8 cellular contexts compared by ENCODE assay signal in genomic region chr20:57749131-57749690, GRCh38. TPM values are rescaled to one million over a fixed set of nuclear protein-coding genes. Genes with fewer than 3 reads are reported as not detected.
DNase-seq lines count a peak whose midpoint lies in the region; ATAC-seq, FAIRE-seq and TF ChIP-seq lines count a peak whose summit lies in the region.

No MANE protein-coding gene starts in this region.

- dilution Hi-C loops in endothelial cell of umbilical vein (cut with MboI; ENCODE audit: extremely low pct_ligation_motif_present, low sequenced_read_pairs) = no loop called here

- FAIRE-seq in endothelial cell of umbilical vein (lab: Jason Lieb, UNC) = no peak

- H3K79me2 ChIP-seq in OCI-LY3 (ENCODE audit: low read length) = no peaks in the 10 kb centered on the region
- H3K79me2 ChIP-seq in endothelial cell of umbilical vein (ENCODE audit: control insufficient read depth, insufficient read depth, low read length) = no peaks in the 10 kb centered on the region
- no peaks in the 10 kb centered on the region for H3K79me2 ChIP-seq in osteoblast (ENCODE audit: insufficient read depth, low read length)

- peaks cover 19% of the 10 kb centered on the region for H3K4me1 ChIP-seq in BE2C
- H3K4me1 ChIP-seq in OCI-LY3 (ENCODE audit: low read length) = no peaks in the 10 kb centered on the region
- H3K4me1 ChIP-seq in endothelial cell of umbilical vein (ENCODE audit: control insufficient read depth, extremely low read depth, insufficient read depth, low read length) = peaks cover 29% of the 10 kb centered on the region
- peaks cover 8% of the 10 kb centered on the region for H3K4me1 ChIP-seq in osteoblast (ENCODE audit: insufficient read depth, low read length)

- BruUV-seq in endothelial cell of umbilical vein (replicated peaks; lab: Mats Ljungman, UMichigan) = no TSS peak

- H3K9ac ChIP-seq in OCI-LY3 (ENCODE audit: low read length) = no peak overlapping the region
- H3K9ac ChIP-seq in endothelial cell of umbilical vein (replicated peaks; ENCODE audit: extremely low read depth, insufficient read depth, low read length) = peak overlapping the region; percentile 69

- CTCF ChIA-PET in endothelial cell of umbilical vein (lab: Charles Lee) = interaction anchor here (0.7 to 1.6 kb wide), 8 partner anchors 15 to 127 kb away, joined by 3 to 7 read pairs (median 3); partner anchors contain the start of gene PMEPA1

- H3K27ac ChIP-seq in OCI-LY3 (ENCODE audit: low read length) = no peak overlapping the region
- H3K27ac ChIP-seq in endothelial cell of umbilical vein (ENCODE audit: insufficient read depth, low read depth, low read length) = peak overlapping the region; percentile 96
- H3K27ac ChIP-seq in osteoblast (ENCODE audit: low read depth, low read length) = no peak overlapping the region

- no peak for DNase-seq in BE2C
- peak; percentile 71 for DNase-seq in endothelial cell of umbilical vein (ENCODE audit: low read depth, low spot score)
- DNase-seq in osteoblast (ENCODE audit: insufficient read length, low spot score, missing footprints) = no peak
- DNase-seq in EL = no peak
- no peak for DNase-seq in NCI-H1436 (lab: John Stamatoyannopoulos, UW)

- H3K27me3 ChIP-seq in BE2C (no peaks in the 10 kb centered on the region), OCI-LY3 (ENCODE audit: low read depth, low read length) (peaks cover 71% of the 10 kb centered on the region), endothelial cell of umbilical vein (ENCODE audit: control insufficient read depth in 2 of 2, insufficient read depth in 2 of 2, low read length in 2 of 2) (no peaks in the 10 kb centered on the region), osteoblast (ENCODE audit: insufficient read depth, low read length) (peaks cover 5% of the 10 kb centered on the region)

- TF ChIP-seq POLR2A in endothelial cell of umbilical vein (IDR thresholded peaks at IDR 0.05; ENCODE audit: low read depth, low read length) = no peak

- H3K36me3 ChIP-seq in BE2C (no peaks in the 10 kb centered on the region), OCI-LY3 (replicated peaks; ENCODE audit: low read depth, low read length) (no peaks in the 10 kb centered on the region), endothelial cell of umbilical vein (ENCODE audit: control insufficient read depth in 2 of 2, extremely low read depth in 1 of 2, insufficient read depth in 2 of 2, low read length in 2 of 2) (no peaks in the 10 kb centered on the region), osteoblast (ENCODE audit: insufficient read depth, low read length) (no peaks in the 10 kb centered on the region)

- intact Hi-C loops in endothelial cell of umbilical vein (cut with micrococcal nuclease) = loop anchor here (1.0 kb wide), 3 partner anchors 18 to 121 kb away; partner anchors contain the start of gene PMEPA1

- no peaks in the 10 kb centered on the region for H3K9me3 ChIP-seq in BE2C
- H3K9me3 ChIP-seq in OCI-LY3 (ENCODE audit: insufficient read depth, low read length) = no peaks in the 10 kb centered on the region
- H3K9me3 ChIP-seq in endothelial cell of umbilical vein (replicated peaks; ENCODE audit: control insufficient read depth, insufficient read depth, low read length) = no peaks in the 10 kb centered on the region
- H3K9me3 ChIP-seq in osteoblast (ENCODE audit: low read depth, low read length) = peaks cover 2% of the 10 kb centered on the region

- no peak for ATAC-seq in HG02571 (IDR thresholded peaks at IDR 0.05; ENCODE audit: unreplicated experiment)
- ATAC-seq in HG02678 (IDR thresholded peaks at IDR 0.05; ENCODE audit: unreplicated experiment) = no peak

- H3K4me2 ChIP-seq in OCI-LY3 (ENCODE audit: low read length) = peak overlapping the region; percentile 21
- peak overlapping the region; percentile 58 for H3K4me2 ChIP-seq in endothelial cell of umbilical vein (ENCODE audit: insufficient read depth, low read length)
- peak overlapping the region; percentile 82 for H3K4me2 ChIP-seq in osteoblast (ENCODE audit: insufficient read depth, low read length)

- H4K20me1 ChIP-seq in OCI-LY3 (ENCODE audit: insufficient read depth, low read length) = no peaks in the 10 kb centered on the region
- no peaks in the 10 kb centered on the region for H4K20me1 ChIP-seq in endothelial cell of umbilical vein (replicated peaks; ENCODE audit: control insufficient read depth, extremely low read depth, insufficient read depth, low read length)
- no peaks in the 10 kb centered on the region for H4K20me1 ChIP-seq in osteoblast (ENCODE audit: insufficient read depth, low read length)

- H3K9me1 ChIP-seq in endothelial cell of umbilical vein (replicated peaks; ENCODE audit: control insufficient read depth, extremely low read depth, insufficient read depth, low read length) = no peaks in the 10 kb centered on the region

- TF ChIP-seq CTCF in BE2C (IDR thresholded peaks at IDR 0.05; ENCODE audit: low read depth, low read length) (no peak), OCI-LY3 (IDR thresholded peaks at IDR 0.05; ENCODE audit: low read depth, low read length) (no peak), endothelial cell of umbilical vein (IDR thresholded peaks at IDR 0.05; ENCODE audit: extremely low read depth in 1 of 2, insufficient read depth in 1 of 2, low read depth in 1 of 2, low read length in 2 of 2) (no peak), osteoblast (IDR thresholded peaks at IDR 0.05; ENCODE audit: extremely low read depth, low read depth, low read length) (no peak)

- peak overlapping the region; percentile 51 for H3K4me3 ChIP-seq in BE2C (ENCODE audit: low read depth, low read length)
- 0 out of 2 replicates have a peak overlapping the region, but pooled peaks have one; percentile 23 for H3K4me3 ChIP-seq in OCI-LY3 (ENCODE audit: low read length)
- H3K4me3 ChIP-seq in endothelial cell of umbilical vein (replicated peaks in 1 of 3; ENCODE audit: insufficient read depth in 1 of 3, low read depth in 1 of 3, low read length in 3 of 3) = peak overlapping the region in 1 of 3 experiments; percentile 12
- peak overlapping the region; percentile 69 for H3K4me3 ChIP-seq in osteoblast (ENCODE audit: insufficient read depth, low read length)

- H2AFZ ChIP-seq in OCI-LY3 (ENCODE audit: low read depth, low read length) (no peak overlapping the region), endothelial cell of umbilical vein (ENCODE audit: low read depth, low read length) (peak overlapping the region; percentile 73), osteoblast (ENCODE audit: low read length) (peak overlapping the region; percentile 66)

- POLR2A ChIA-PET in endothelial cell of umbilical vein (lab: Charles Lee) = interaction anchor here (1.0 to 1.8 kb wide), 2 partner anchors 39 to 51 kb away, joined by 4 to 5 read pairs; partner anchors contain the start of gene PMEPA1

TF ChIP-seq in endothelial cell of umbilical vein, 7 proteins besides CTCF, POLR2A, EP300 and RAD21:
- TF ChIP-seq GATA2 (IDR thresholded peaks at IDR 0.05; ENCODE audit: insufficient read depth, insufficient read length, low read depth, low read length) = peak; percentile 88
- no peak for TF ChIP-seq POLR2AphosphoS5 (IDR thresholded peaks at IDR 0.05; ENCODE audit: insufficient read depth, low read depth, low read length)

RNA-seq across cellular contexts. Expression of gene PMEPA1, which starts 39.4 kb away (rescaled TPM):
- polyA plus RNA-seq in BE2C (2012; ENCODE audit: insufficient read depth, insufficient read length, low read depth) = 6.3 TPM
- 31.6 and 47.1 TPM in 2 replicates for total RNA-seq in endothelial cell of umbilical vein
- 33.2 and 53.9 TPM in 2 replicates for polyA plus RNA-seq in endothelial cell of umbilical vein
- polyA plus RNA-seq in endothelial cell of umbilical vein (2011; cell fraction: cytosol; rRNA removed) = 13.6 and 20.4 TPM in 2 replicates
- 10.5 and 10.8 TPM in 2 replicates for polyA plus RNA-seq in endothelial cell of umbilical vein (2011; cell fraction: nucleus; rRNA removed)
- 18.8 and 25.3 TPM in 2 replicates for polyA plus RNA-seq in endothelial cell of umbilical vein (2012)
- 20.7 and 21.9 TPM in 2 replicates for polyA minus RNA-seq in endothelial cell of umbilical vein
- polyA minus RNA-seq in endothelial cell of umbilical vein (2011; cell fraction: cytosol; rRNA and poly(A)+ RNA removed) = 8.5 TPM
- 5.9 and 6.2 TPM in 2 replicates for polyA minus RNA-seq in endothelial cell of umbilical vein (2011; cell fraction: nucleus; rRNA and poly(A)+ RNA removed)
- 20.3 and 23.5 TPM in 2 replicates for total RNA-seq in osteoblast

Comparison
In these comparisons a context has a peak if more than half of its experiments do, and no peak if none do; other contexts are left out.
1. H3K4me2 ChIP-seq: peak in every context shown above with its lines; median percentile 82 in osteoblast; 58 in endothelial cell of umbilical vein; 21 in OCI-LY3.